In genomic region chr6:48979806-48980205, GRCh38 we compare ENCODE assay signal across 29 cellular contexts.
"Had no signal": no experiment of that assay in that cellular context is flagged by ENCODE, and none has a peak within 500 bp of the region (broad histone marks: within the 10 kb centered on the region; RNA-seq: fewer than 3 reads in every experiment).

No MANE protein-coding gene starts in this region.

- H3K4me3 Mint-ChIP-seq: naive thymus-derived CD8-positive, alpha-beta T cell; natural killer cell treated with Interleukin-12 subunit alpha and Interleukin-12 subunit beta and Interleukin-15 and Interleukin-18, amount 100 ng/mL, for 72 hours; nephron progenitor cell; neural crest cell; stimulated activated effector memory CD8-positive, alpha-beta T cell treated with anti-CD3 and anti-CD28 coated beads, Interleukin-12 subunit alpha, Interleukin-12 subunit beta, amount 100 ng/mL, for 72 hours; stimulated activated naive B cell treated with anti-CD40 and anti-IgM and Interleukin-4, amounts not matched to agents 10 μg/mL and 1 μg/mL and 100 μg/mL, for 72 hours; stimulated activated naive CD8-positive, alpha-beta T cell treated with anti-CD3 and anti-CD28 coated beads, Interleukin-15, Interleukin-2, amounts not matched to agents 100 ng/mL and 50 ng/mL, for 24 hours; type B pancreatic cell had no signal

- H2AFZ ChIP-seq: parathyroid adenoma had no signal

- H3K36me3 ChIP-seq: neutrophil, ovary, right lobe of liver, sigmoid colon, stomach, thoracic aorta, thyroid gland, tibial nerve, upper lobe of right lung, uterus had no signal

- H3K27me3 Mint-ChIP-seq: naive thymus-derived CD8-positive, alpha-beta T cell; natural killer cell treated with Interleukin-12 subunit alpha and Interleukin-12 subunit beta and Interleukin-15 and Interleukin-18, amount 100 ng/mL, for 72 hours; progenitor cell of endocrine pancreas; stimulated activated naive B cell treated with anti-CD40 and anti-IgM and Interleukin-4, amounts not matched to agents 10 μg/mL and 1 μg/mL and 100 μg/mL, for 72 hours; stimulated activated naive CD8-positive, alpha-beta T cell treated with anti-CD3 and anti-CD28 coated beads, Interleukin-15, Interleukin-2, amounts not matched to agents 100 ng/mL and 50 ng/mL, for 24 hours; type B pancreatic cell had no signal

- H3K4me1 ChIP-seq: parathyroid adenoma, psoas muscle, right lobe of liver, sigmoid colon, stomach, thyroid gland, tibial nerve, upper lobe of right lung, uterus had no signal

- DNase-seq: naive thymus-derived CD8-positive, alpha-beta T cell; nephron progenitor cell; nucleus accumbens; ovary; psoas muscle; right cardiac atrium; right lobe of liver; sigmoid colon; small intestine; stimulated activated CD4-positive, alpha-beta T cell treated with anti-CD3 and anti-CD28 coated beads, Interleukin-15, amount 100 ng/mL, for 24 hours; stimulated activated CD4-positive, alpha-beta T cell treated with anti-CD3 and anti-CD28 coated beads, Interleukin-2, amount 100 ng/mL, for 24 hours; stimulated activated CD4-positive, alpha-beta T cell treated with anti-CD3 and anti-CD28 coated beads, Interleukin-2, amount 100 ng/mL, for 48 hours; stimulated activated CD4-positive, alpha-beta T cell treated with anti-CD3 and anti-CD28 coated beads, Interleukin-4, amount 100 ng/mL, for 24 hours; stimulated activated naive B cell treated with anti-CD40 and anti-IgM and Interleukin-4, amounts not matched to agents 10 μg/mL and 1 μg/mL and 100 μg/mL, for 72 hours; stimulated activated naive CD4-positive, alpha-beta T cell treated with Interleukin-2 at 50 U/mL for 16 hours; stomach; thyroid gland; upper lobe of right lung; uterus had no signal

- H3K79me2 ChIP-seq: parathyroid adenoma had no signal

- H3K9me3 Mint-ChIP-seq: neural crest cell, type B pancreatic cell had no signal

- H3K27ac Mint-ChIP-seq: naive thymus-derived CD8-positive, alpha-beta T cell; natural killer cell treated with Interleukin-12 subunit alpha and Interleukin-12 subunit beta and Interleukin-15 and Interleukin-18, amount 100 ng/mL, for 72 hours; nephron progenitor cell; progenitor cell of endocrine pancreas; stimulated activated effector memory CD8-positive, alpha-beta T cell treated with anti-CD3 and anti-CD28 coated beads, Interleukin-12 subunit alpha, Interleukin-12 subunit beta, amount 100 ng/mL, for 72 hours; stimulated activated naive B cell treated with anti-CD40 and anti-IgM and Interleukin-4, amounts not matched to agents 10 μg/mL and 1 μg/mL and 100 μg/mL, for 72 hours; stimulated activated naive CD8-positive, alpha-beta T cell treated with anti-CD3 and anti-CD28 coated beads, Interleukin-15, Interleukin-2, amounts not matched to agents 100 ng/mL and 50 ng/mL, for 24 hours; type B pancreatic cell had no signal

- H3K27me3 ChIP-seq: neutrophil, ovary, right lobe of liver, sigmoid colon, stomach, thyroid gland, tibial nerve, upper lobe of right lung, uterus had no signal

- ATAC-seq: naive thymus-derived CD8-positive, alpha-beta T cell; natural killer cell treated with Interleukin-12 subunit alpha and Interleukin-12 subunit beta and Interleukin-15 and Interleukin-18, amount 100 ng/mL, for 72 hours; psoas muscle; right cardiac atrium; right lobe of liver; stimulated activated naive B cell treated with anti-CD40 and anti-IgM and Interleukin-4, amounts not matched to agents 10 μg/mL and 1 μg/mL and 100 μg/mL, for 72 hours; upper lobe of right lung had no signal

- H3K27ac ChIP-seq: neutrophil, ovary, parathyroid adenoma, psoas muscle, right lobe of liver, sigmoid colon, stomach, thoracic aorta, thyroid gland, tibial nerve, upper lobe of right lung, uterus had no signal

- H3K36me3 Mint-ChIP-seq: naive thymus-derived CD8-positive, alpha-beta T cell; natural killer cell treated with Interleukin-12 subunit alpha and Interleukin-12 subunit beta and Interleukin-15 and Interleukin-18, amount 100 ng/mL, for 72 hours; stimulated activated effector memory CD8-positive, alpha-beta T cell treated with anti-CD3 and anti-CD28 coated beads, Interleukin-12 subunit alpha, Interleukin-12 subunit beta, amount 100 ng/mL, for 72 hours; stimulated activated naive B cell treated with anti-CD40 and anti-IgM and Interleukin-4, amounts not matched to agents 10 μg/mL and 1 μg/mL and 100 μg/mL, for 72 hours; type B pancreatic cell had no signal

- H3K4me1 Mint-ChIP-seq: naive thymus-derived CD8-positive, alpha-beta T cell; nephron progenitor cell; neural crest cell; stimulated activated effector memory CD8-positive, alpha-beta T cell treated with anti-CD3 and anti-CD28 coated beads, Interleukin-12 subunit alpha, Interleukin-12 subunit beta, amount 100 ng/mL, for 72 hours; stimulated activated naive B cell treated with anti-CD40 and anti-IgM and Interleukin-4, amounts not matched to agents 10 μg/mL and 1 μg/mL and 100 μg/mL, for 72 hours had no signal

- H3K9me3 ChIP-seq: neutrophil, ovary, psoas muscle, right lobe of liver, sigmoid colon, thoracic aorta, thyroid gland, upper lobe of right lung, uterus had no signal

- H3K4me3 ChIP-seq: ovary, psoas muscle, right lobe of liver, sigmoid colon, stomach, thoracic aorta, thyroid gland, tibial nerve, upper lobe of right lung, uterus had no signal
